Comparison of ENCODE assay signal across 8 cellular contexts in genomic region chr19:37218592-37218935, GRCh38. TPM values are rescaled to one million over a fixed set of nuclear protein-coding genes. Genes with fewer than 3 reads are reported as not detected.
A peak's percentile ranks its signal among the peaks of the same experiment; 100 is the strongest.
DNase-seq lines count a peak whose midpoint lies in the region; ATAC-seq, FAIRE-seq and TF ChIP-seq lines count a peak whose summit lies in the region.

No MANE protein-coding gene starts in this region.

- H3K9me1 ChIP-seq in endothelial cell of umbilical vein (replicated peaks; ENCODE audit: control insufficient read depth, extremely low read depth, insufficient read depth, low read length), result no peaks in the 10 kb centered on the region

- H3K27me3 ChIP-seq in endothelial cell of umbilical vein (ENCODE audit: control insufficient read depth in 2 of 2, insufficient read depth in 2 of 2, low read length in 2 of 2) (no peaks in the 10 kb centered on the region), neural cell (ENCODE audit: insufficient read depth, low read depth, low read length) (no peaks in the 10 kb centered on the region)

- no peaks in the 10 kb centered on the region for H3K9me2 ChIP-seq in neural cell (ENCODE audit: insufficient read depth, low read length)

- CTCF ChIA-PET in endothelial cell of umbilical vein (lab: Charles Lee), result no interaction called here

- no peak for TF ChIP-seq POLR2A in endothelial cell of umbilical vein (IDR thresholded peaks at IDR 0.05; ENCODE audit: low read depth, low read length)

- BruUV-seq in endothelial cell of umbilical vein (replicated peaks; lab: Mats Ljungman, UMichigan), result TSS peak; percentile 41

- dilution Hi-C loops in endothelial cell of umbilical vein (cut with MboI; ENCODE audit: extremely low pct_ligation_motif_present, low sequenced_read_pairs), result no loop called here

- H4K20me1 ChIP-seq in endothelial cell of umbilical vein (replicated peaks; ENCODE audit: control insufficient read depth, extremely low read depth, insufficient read depth, low read length), result no peaks in the 10 kb centered on the region
- H4K20me1 ChIP-seq in neural cell (ENCODE audit: insufficient read depth), result no peaks in the 10 kb centered on the region

- no peaks in the 10 kb centered on the region for H3K36me3 ChIP-seq in endothelial cell of umbilical vein (ENCODE audit: control insufficient read depth in 2 of 2, extremely low read depth in 1 of 2, insufficient read depth in 2 of 2, low read length in 2 of 2)
- H3K36me3 ChIP-seq in neural cell (ENCODE audit: insufficient read depth, low read length), result no peaks in the 10 kb centered on the region

- DNase-seq in GM12864 (ENCODE audit: low read depth), result no peak
- peak; percentile 60 for DNase-seq in RKO (ENCODE audit: low spot score)
- DNase-seq in endothelial cell of umbilical vein (ENCODE audit: low read depth, low spot score), result no peak
- DNase-seq in activated CD4-positive, CD25-positive, alpha-beta regulatory T cell treated with anti-CD3 and anti-CD28 coated beads, Interleukin-2, amount 50 U/mL, for 72 hours, result no peak
- no peak for DNase-seq in NCI-H1105 (lab: John Stamatoyannopoulos, UW)

- POLR2A ChIA-PET in endothelial cell of umbilical vein (lab: Charles Lee), result no interaction called here

- TF ChIP-seq RAD21 in neural cell (conservative IDR thresholded peaks at IDR 0.05), result no peak

- peak overlapping the region; percentile 77 for H3K4me2 ChIP-seq in endothelial cell of umbilical vein (ENCODE audit: insufficient read depth, low read length)
- peak overlapping the region; percentile 95 for H3K4me2 ChIP-seq in neural cell (ENCODE audit: low read length)

- H3K27ac ChIP-seq in endothelial cell of umbilical vein (ENCODE audit: insufficient read depth, low read depth, low read length) (peak overlapping the region; percentile 39), neural cell (ENCODE audit: low read length) (peak overlapping the region; percentile 87)

- TF ChIP-seq CTCF in GM12864 (IDR thresholded peaks at IDR 0.05; ENCODE audit: low read depth, low read length, missing control alignments), result no peak
- no peak for TF ChIP-seq CTCF in endothelial cell of umbilical vein (IDR thresholded peaks at IDR 0.05; ENCODE audit: extremely low read depth in 1 of 2, insufficient read depth in 1 of 2, low read depth in 1 of 2, low read length in 2 of 2)
- no peak for TF ChIP-seq CTCF in neural cell (IDR thresholded peaks at IDR 0.05; ENCODE audit: poor library complexity, severe bottlenecking)

- H3K4me1 ChIP-seq in endothelial cell of umbilical vein (ENCODE audit: control insufficient read depth, extremely low read depth, insufficient read depth, low read length), result peaks cover 5% of the 10 kb centered on the region

- H3K79me2 ChIP-seq in endothelial cell of umbilical vein (ENCODE audit: control insufficient read depth, insufficient read depth, low read length) (peaks cover 11% of the 10 kb centered on the region), neural cell (replicated peaks; ENCODE audit: insufficient read depth, low read length) (peaks cover 9% of the 10 kb centered on the region)

- no peak for TF ChIP-seq EP300 in neural cell (conservative IDR thresholded peaks at IDR 0.05; ENCODE audit: poor library complexity, severe bottlenecking)

- no peaks in the 10 kb centered on the region for H3F3A ChIP-seq in neural cell (ENCODE audit: insufficient read depth, low read length, poor library complexity, severe bottlenecking)

- FAIRE-seq in endothelial cell of umbilical vein (lab: Jason Lieb, UNC), result no peak

- H3K9me3 ChIP-seq in endothelial cell of umbilical vein (replicated peaks; ENCODE audit: control insufficient read depth, insufficient read depth, low read length) (no peaks in the 10 kb centered on the region), neural cell (ENCODE audit: low read length) (no peaks in the 10 kb centered on the region)

- peak overlapping the region; percentile 74 for H3K9ac ChIP-seq in endothelial cell of umbilical vein (replicated peaks; ENCODE audit: extremely low read depth, insufficient read depth, low read length)
- H3K9ac ChIP-seq in neural cell (ENCODE audit: low read length), result peak overlapping the region; percentile 87

- ATAC-seq in GM19324 (IDR thresholded peaks at IDR 0.05; ENCODE audit: low FRiP score, unreplicated experiment), result no peak
- ATAC-seq in GM18868 (IDR thresholded peaks at IDR 0.05; ENCODE audit: unreplicated experiment), result no peak

- H2AFZ ChIP-seq in endothelial cell of umbilical vein (ENCODE audit: low read depth, low read length) (peak overlapping the region; percentile 83), neural cell (ENCODE audit: low read depth, low read length) (peak overlapping the region; percentile 100)

- intact Hi-C loops in endothelial cell of umbilical vein (cut with micrococcal nuclease), result loop anchor here (1.0 to 10.0 kb wide), 5 partner anchors 8 to 251 kb away; partner anchors contain the start of genes ZNF420, ZNF570, ZNF585A and ZNF585B

- H3K4me3 ChIP-seq in GM12864 (ENCODE audit: low read depth, low read length) (peak overlapping the region; percentile 81), endothelial cell of umbilical vein (replicated peaks in 1 of 3; ENCODE audit: insufficient read depth in 1 of 3, low read depth in 1 of 3, low read length in 3 of 3) (peak overlapping the region; percentile 51 to 89 (median 56)), neural cell (ENCODE audit: low read length) (peak overlapping the region; percentile 88)

TF ChIP-seq in endothelial cell of umbilical vein, 7 proteins besides CTCF, POLR2A, EP300 and RAD21:
- TF ChIP-seq MYC (IDR thresholded peaks at IDR 0.05; ENCODE audit: low read depth, low read length) (no peak), POLR2AphosphoS5 (IDR thresholded peaks at IDR 0.05; ENCODE audit: insufficient read depth, low read depth, low read length) (no peak), GATA2 (IDR thresholded peaks at IDR 0.05; ENCODE audit: insufficient read depth, insufficient read length, low read depth, low read length) (no peak)
- TF ChIP-seq, protein P1, sequence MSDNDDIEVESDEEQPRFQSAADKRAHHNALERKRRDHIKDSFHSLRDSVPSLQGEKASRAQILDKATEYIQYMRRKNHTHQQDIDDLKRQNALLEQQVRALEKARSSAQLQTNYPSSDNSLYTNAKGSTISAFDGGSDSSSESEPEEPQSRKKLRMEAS (IDR thresholded peaks at IDR 0.05; ENCODE audit: insufficient read depth, insufficient read length), result no peak

TF ChIP-seq in neural cell, 6 proteins besides CTCF, POLR2A, EP300 and RAD21 (continues in another document):
- no peak for TF ChIP-seq MXI1 (conservative IDR thresholded peaks at IDR 0.05; ENCODE audit: poor library complexity, severe bottlenecking)

RNA-seq across cellular contexts. Expression of gene ZNF383, which starts 0.6 kb away (rescaled TPM):
- 4.9 and 7.1 TPM in 2 replicates for total RNA-seq in endothelial cell of umbilical vein
- polyA plus RNA-seq in endothelial cell of umbilical vein, result 1.5 and 1.7 TPM in 2 replicates
- 2.1 and 2.9 TPM in 2 replicates for polyA plus RNA-seq in endothelial cell of umbilical vein (2011; cell fraction: cytosol; rRNA removed)
- polyA plus RNA-seq in endothelial cell of umbilical vein (2011; cell fraction: nucleus; rRNA removed), result 7.7 and 8.2 TPM in 2 replicates
- 3.0 and 3.3 TPM in 2 replicates for polyA plus RNA-seq in endothelial cell of umbilical vein (2012)
- 7.5 and 9.5 TPM in 2 replicates for polyA minus RNA-seq in endothelial cell of umbilical vein
- 4.7 TPM for polyA minus RNA-seq in endothelial cell of umbilical vein (2011; cell fraction: cytosol; rRNA and poly(A)+ RNA removed)
- 9.8 and 11.2 TPM in 2 replicates for polyA minus RNA-seq in endothelial cell of umbilical vein (2011; cell fraction: nucleus; rRNA and poly(A)+ RNA removed)
- polyA plus RNA-seq in neural cell, result 8.4 and 10.3 TPM in 2 replicates
- 16.6 and 19.4 TPM in 2 replicates for polyA minus RNA-seq in neural cell

RNA-seq across cellular contexts. Expression of gene ZNF585B, which starts 8.2 kb away (rescaled TPM):
- 7.6 and 11.1 TPM in 2 replicates for total RNA-seq in endothelial cell of umbilical vein
- 7.1 and 7.2 TPM in 2 replicates for polyA plus RNA-seq in endothelial cell of umbilical vein
- polyA plus RNA-seq in endothelial cell of umbilical vein (2011; cell fraction: cytosol; rRNA removed), result 5.8 and 5.9 TPM in 2 replicates
- polyA plus RNA-seq in endothelial cell of umbilical vein (2011; cell fraction: nucleus; rRNA removed), result 10.9 and 13.3 TPM in 2 replicates
- 3.4 and 3.6 TPM in 2 replicates for polyA plus RNA-seq in endothelial cell of umbilical vein (2012)
- 11.7 and 14.0 TPM in 2 replicates for polyA minus RNA-seq in endothelial cell of umbilical vein
- 5.2 TPM for polyA minus RNA-seq in endothelial cell of umbilical vein (2011; cell fraction: cytosol; rRNA and poly(A)+ RNA removed)
- 10.0 and 11.2 TPM in 2 replicates for polyA minus RNA-seq in endothelial cell of umbilical vein (2011; cell fraction: nucleus; rRNA and poly(A)+ RNA removed)
- polyA plus RNA-seq in neural cell, result 10.3 and 21.0 TPM in 2 replicates
- 23.4 and 27.7 TPM in 2 replicates for polyA minus RNA-seq in neural cell

RNA-seq across cellular contexts. Expression of gene ZNF585A, which starts 46.1 kb away (rescaled TPM):
- total RNA-seq in endothelial cell of umbilical vein, result 6.0 and 6.7 TPM in 2 replicates
- 4.7 and 6.7 TPM in 2 replicates for polyA plus RNA-seq in endothelial cell of umbilical vein
- polyA plus RNA-seq in endothelial cell of umbilical vein (2011; cell fraction: cytosol; rRNA removed), result 7.3 and 7.9 TPM in 2 replicates
- 4.0 TPM in 2 replicates for polyA plus RNA-seq in endothelial cell of umbilical vein (2011; cell fraction: nucleus; rRNA removed)
- polyA plus RNA-seq in endothelial cell of umbilical vein (2012), result 5.8 and 6.9 TPM in 2 replicates
- 5.4 and 5.9 TPM in 2 replicates for polyA minus RNA-seq in endothelial cell of umbilical vein
- 0.72 TPM for polyA minus RNA-seq in endothelial cell of umbilical vein (2011; cell fraction: cytosol; rRNA and poly(A)+ RNA removed)
- 1.5 and 2.0 TPM in 2 replicates for polyA minus RNA-seq in endothelial cell of umbilical vein (2011; cell fraction: nucleus; rRNA and poly(A)+ RNA removed)
- 25.7 and 26.3 TPM in 2 replicates for polyA plus RNA-seq in neural cell
- polyA minus RNA-seq in neural cell, result 24.3 and 45.6 TPM in 2 replicates
